2 cellular contexts compared by ENCODE assay signal in the genomic region with DNA sequence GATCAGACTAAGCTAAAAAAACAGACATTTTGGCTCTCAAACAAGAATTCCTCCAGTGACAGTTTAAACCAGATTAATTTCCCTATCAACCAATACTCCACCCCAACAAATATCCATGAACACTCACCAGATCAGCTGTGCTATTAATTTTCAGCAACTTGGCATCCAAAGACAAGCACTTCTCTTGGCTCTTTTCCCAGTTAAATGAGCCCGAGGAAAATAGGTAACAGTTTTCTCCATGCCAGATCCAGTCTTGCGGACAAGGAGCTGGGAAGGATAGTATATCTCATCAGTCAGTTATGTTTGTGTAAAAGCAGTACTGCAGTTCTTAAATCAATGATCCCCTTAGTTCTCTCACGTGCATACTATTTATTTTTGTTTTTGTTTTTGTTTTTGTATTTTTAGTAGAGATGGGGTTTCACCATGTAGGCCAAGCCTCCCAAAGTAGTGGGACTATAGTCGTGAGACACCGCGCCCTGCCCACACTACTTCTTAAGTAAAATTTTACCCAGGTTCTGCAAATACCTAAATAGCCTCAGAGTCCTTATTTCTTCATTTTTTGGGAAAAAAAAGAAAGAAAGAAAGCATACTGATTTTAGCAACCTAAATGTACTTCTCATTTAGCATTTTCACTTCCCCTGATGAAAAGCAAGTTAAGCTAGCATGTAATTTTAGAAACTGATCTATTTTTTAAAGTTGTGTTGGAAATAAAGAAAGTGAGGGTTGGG.
TF ChIP-seq lines count a peak whose summit lies in the region.

No MANE protein-coding gene starts in this region.

TF ChIP-seq in SK-N-SH treated with all-trans-retinoic acid at 6 μM for 48 hours, 23 proteins besides CTCF, POLR2A, EP300 and RAD21:
- TF ChIP-seq, protein P1, sequence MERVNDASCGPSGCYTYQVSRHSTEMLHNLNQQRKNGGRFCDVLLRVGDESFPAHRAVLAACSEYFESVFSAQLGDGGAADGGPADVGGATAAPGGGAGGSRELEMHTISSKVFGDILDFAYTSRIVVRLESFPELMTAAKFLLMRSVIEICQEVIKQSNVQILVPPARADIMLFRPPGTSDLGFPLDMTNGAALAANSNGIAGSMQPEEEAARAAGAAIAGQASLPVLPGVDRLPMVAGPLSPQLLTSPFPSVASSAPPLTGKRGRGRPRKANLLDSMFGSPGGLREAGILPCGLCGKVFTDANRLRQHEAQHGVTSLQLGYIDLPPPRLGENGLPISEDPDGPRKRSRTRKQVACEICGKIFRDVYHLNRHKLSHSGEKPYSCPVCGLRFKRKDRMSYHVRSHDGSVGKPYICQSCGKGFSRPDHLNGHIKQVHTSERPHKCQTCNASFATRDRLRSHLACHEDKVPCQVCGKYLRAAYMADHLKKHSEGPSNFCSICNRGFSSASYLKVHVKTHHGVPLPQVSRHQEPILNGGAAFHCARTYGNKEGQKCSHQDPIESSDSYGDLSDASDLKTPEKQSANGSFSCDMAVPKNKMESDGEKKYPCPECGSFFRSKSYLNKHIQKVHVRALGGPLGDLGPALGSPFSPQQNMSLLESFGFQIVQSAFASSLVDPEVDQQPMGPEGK (CRISPR knock-in tag; IDR thresholded peaks at IDR 0.05; ENCODE audit: borderline replicate concordance) = no peak
- TF ChIP-seq CSDC2 (CRISPR knock-in tag; IDR thresholded peaks at IDR 0.05) (no peak), TCF4 (CRISPR knock-in tag; IDR thresholded peaks at IDR 0.05; ENCODE audit: borderline replicate concordance) (no peak), ISL1 (CRISPR knock-in tag; IDR thresholded peaks at IDR 0.05) (peak; percentile 41), ZNF70 (CRISPR knock-in tag; IDR thresholded peaks at IDR 0.05) (no peak)

TF ChIP-seq in SK-N-SH, 30 proteins besides CTCF, POLR2A, EP300 and RAD21 (continued from another document):
- TF ChIP-seq, protein P2, sequence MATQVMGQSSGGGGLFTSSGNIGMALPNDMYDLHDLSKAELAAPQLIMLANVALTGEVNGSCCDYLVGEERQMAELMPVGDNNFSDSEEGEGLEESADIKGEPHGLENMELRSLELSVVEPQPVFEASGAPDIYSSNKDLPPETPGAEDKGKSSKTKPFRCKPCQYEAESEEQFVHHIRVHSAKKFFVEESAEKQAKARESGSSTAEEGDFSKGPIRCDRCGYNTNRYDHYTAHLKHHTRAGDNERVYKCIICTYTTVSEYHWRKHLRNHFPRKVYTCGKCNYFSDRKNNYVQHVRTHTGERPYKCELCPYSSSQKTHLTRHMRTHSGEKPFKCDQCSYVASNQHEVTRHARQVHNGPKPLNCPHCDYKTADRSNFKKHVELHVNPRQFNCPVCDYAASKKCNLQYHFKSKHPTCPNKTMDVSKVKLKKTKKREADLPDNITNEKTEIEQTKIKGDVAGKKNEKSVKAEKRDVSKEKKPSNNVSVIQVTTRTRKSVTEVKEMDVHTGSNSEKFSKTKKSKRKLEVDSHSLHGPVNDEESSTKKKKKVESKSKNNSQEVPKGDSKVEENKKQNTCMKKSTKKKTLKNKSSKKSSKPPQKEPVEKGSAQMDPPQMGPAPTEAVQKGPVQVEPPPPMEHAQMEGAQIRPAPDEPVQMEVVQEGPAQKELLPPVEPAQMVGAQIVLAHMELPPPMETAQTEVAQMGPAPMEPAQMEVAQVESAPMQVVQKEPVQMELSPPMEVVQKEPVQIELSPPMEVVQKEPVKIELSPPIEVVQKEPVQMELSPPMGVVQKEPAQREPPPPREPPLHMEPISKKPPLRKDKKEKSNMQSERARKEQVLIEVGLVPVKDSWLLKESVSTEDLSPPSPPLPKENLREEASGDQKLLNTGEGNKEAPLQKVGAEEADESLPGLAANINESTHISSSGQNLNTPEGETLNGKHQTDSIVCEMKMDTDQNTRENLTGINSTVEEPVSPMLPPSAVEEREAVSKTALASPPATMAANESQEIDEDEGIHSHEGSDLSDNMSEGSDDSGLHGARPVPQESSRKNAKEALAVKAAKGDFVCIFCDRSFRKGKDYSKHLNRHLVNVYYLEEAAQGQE (IDR thresholded peaks at IDR 0.05; ENCODE audit: low read depth, low read length) = no peak
- TF ChIP-seq, protein P3, sequence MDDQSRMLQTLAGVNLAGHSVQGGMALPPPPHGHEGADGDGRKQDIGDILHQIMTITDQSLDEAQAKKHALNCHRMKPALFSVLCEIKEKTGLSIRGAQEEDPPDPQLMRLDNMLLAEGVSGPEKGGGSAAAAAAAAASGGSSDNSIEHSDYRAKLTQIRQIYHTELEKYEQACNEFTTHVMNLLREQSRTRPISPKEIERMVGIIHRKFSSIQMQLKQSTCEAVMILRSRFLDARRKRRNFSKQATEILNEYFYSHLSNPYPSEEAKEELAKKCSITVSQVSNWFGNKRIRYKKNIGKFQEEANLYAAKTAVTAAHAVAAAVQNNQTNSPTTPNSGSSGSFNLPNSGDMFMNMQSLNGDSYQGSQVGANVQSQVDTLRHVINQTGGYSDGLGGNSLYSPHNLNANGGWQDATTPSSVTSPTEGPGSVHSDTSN (IDR thresholded peaks at IDR 0.05) = no peak
- TF ChIP-seq RXRA (IDR thresholded peaks at IDR 0.05; ENCODE audit: borderline replicate concordance, low read depth) (no peak), GATA2 (CRISPR knock-in tag; IDR thresholded peaks at IDR 0.05) (no peak), EZH2phosphoT487 (IDR thresholded peaks at IDR 0.05; ENCODE audit: borderline replicate concordance, low read depth) (no peak), SIN3A (IDR thresholded peaks at IDR 0.05; ENCODE audit: borderline replicate concordance, low read depth, low read length) (no peak)
